16 cellular contexts compared by ENCODE assay signal in the genomic region with DNA sequence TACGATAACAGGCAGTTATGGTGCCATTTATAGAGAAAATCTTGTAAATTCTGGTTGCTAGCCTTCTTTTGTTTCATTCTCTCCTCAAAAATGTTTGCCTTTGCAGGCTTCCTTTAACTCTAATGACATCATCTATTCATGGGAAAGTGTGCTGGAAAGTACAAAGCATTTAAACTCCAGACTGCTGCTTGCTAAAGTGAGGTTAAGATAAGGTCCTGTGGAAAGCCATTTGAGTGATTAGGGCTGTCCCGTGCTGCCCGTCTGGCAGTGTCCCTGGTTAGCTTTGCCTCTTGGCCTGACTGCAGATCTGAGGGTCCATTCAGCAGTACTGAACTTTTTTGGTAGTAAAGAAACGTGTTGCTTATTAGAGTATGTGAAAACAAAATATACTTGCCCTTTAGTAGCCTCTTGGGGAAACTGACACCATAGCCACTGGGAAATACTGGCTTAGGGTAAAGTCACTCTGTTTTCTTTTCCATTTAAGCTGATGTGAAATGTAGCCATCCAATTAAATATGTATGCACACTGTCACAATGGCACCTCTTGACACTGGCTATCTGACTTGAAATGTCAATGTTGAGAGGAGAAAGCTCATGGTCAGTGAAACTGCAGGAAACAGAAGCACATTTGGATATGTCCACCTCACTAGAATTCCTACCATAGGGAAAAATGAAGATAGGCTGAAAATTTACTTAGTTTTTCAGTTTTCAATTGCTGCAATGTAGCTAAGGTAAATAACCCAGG.
DNase-seq lines count a peak whose midpoint lies in the region; ATAC-seq and TF ChIP-seq lines count a peak whose summit lies in the region.
"Had no signal": no experiment of that assay in that cellular context is flagged by ENCODE, and none has a peak within 500 bp of the region (broad histone marks: within the 10 kb centered on the region; RNA-seq: fewer than 3 reads in every experiment).

No MANE protein-coding gene starts in this region.

- H3K4me3 ChIP-seq in brain microvascular endothelial cell (ENCODE audit: low read depth, low read length) (no peak overlapping the region), left ventricle myocardium inferior (peak overlapping the region; percentile 6)
- H3K4me3 ChIP-seq: suprapubic skin had no signal

- peaks cover 18% of the 10 kb centered on the region for H3K4me1 Mint-ChIP-seq in progenitor cell of endocrine pancreas (ENCODE audit: low read depth)

- no peaks in the 10 kb centered on the region for H3K36me3 Mint-ChIP-seq in progenitor cell of endocrine pancreas (ENCODE audit: insufficient read depth)

- in situ Hi-C loops in brain microvascular endothelial cell (cut with HindIII; ENCODE audit: low pct_ligation_motif_present, low sequenced_read_pairs): no loop called here

- no peak for ATAC-seq in GM21360 (IDR thresholded peaks at IDR 0.05; ENCODE audit: unreplicated experiment)
- no peak for ATAC-seq in HG02588 (IDR thresholded peaks at IDR 0.05; ENCODE audit: unreplicated experiment)

- intact Hi-C loops in left ventricle myocardium inferior (cut with micrococcal nuclease): no loop called here

- no peaks in the 10 kb centered on the region for H3K9me3 ChIP-seq in left ventricle myocardium inferior (replicated peaks)
- H3K9me3 ChIP-seq: neutrophil, suprapubic skin had no signal

- H3K4me3 Mint-ChIP-seq in progenitor cell of endocrine pancreas (ENCODE audit: low read depth): no peak overlapping the region
- H3K4me3 Mint-ChIP-seq: activated T-helper 1 cell treated with anti-CD3 and anti-CD28 coated beads, Interleukin-12 subunit alpha, Interleukin-12 subunit beta, Interleukin-2, Interleukin-4 antibody, amounts not matched to agents 30 ng/mL and 10 ng/mL and 1 ng/mL, durations not matched to agents 14 hours and 24 hours and 36 hours; H9 had no signal

- peaks cover 3% of the 10 kb centered on the region for H3K27me3 Mint-ChIP-seq in progenitor cell of endocrine pancreas

- peak; percentile 4 for DNase-seq in ELF-1 (ENCODE audit: low read depth, low spot score)
- peak; percentile 48 for DNase-seq in brain microvascular endothelial cell
- peak; percentile 59 for DNase-seq in left ventricle myocardium inferior
- DNase-seq in progenitor cell of endocrine pancreas (ENCODE audit: low spot score, unreplicated experiment): no peak
- no peak for DNase-seq in SHP77 treated with DMSO at 0.1 percent for 48 hours (lab: John Stamatoyannopoulos, UW)
- DNase-seq in effector CD4-positive, alpha-beta T cell: no peak
- DNase-seq: activated CD4-positive, alpha-beta T cell treated with anti-CD3 and anti-CD28 coated beads, Interleukin-2, amount 50 U/mL, for 48 hours; H9; NCI-H2081 treated with DMSO at 0.1 percent for 48 hours; NCI-H82; stimulated activated CD4-positive, alpha-beta T cell treated with anti-CD3 and anti-CD28 coated beads, Interleukin-15, amount 100 ng/mL, for 24 hours had no signal

- H3K27me3 ChIP-seq in brain microvascular endothelial cell (replicated peaks): no peaks in the 10 kb centered on the region
- H3K27me3 ChIP-seq in left ventricle myocardium inferior (ENCODE audit: low read depth): no peaks in the 10 kb centered on the region
- H3K27me3 ChIP-seq: neutrophil, suprapubic skin had no signal

- no peaks in the 10 kb centered on the region for H3K9me3 Mint-ChIP-seq in progenitor cell of endocrine pancreas (ENCODE audit: low read depth)
- H3K9me3 Mint-ChIP-seq: activated T-helper 1 cell treated with anti-CD3 and anti-CD28 coated beads, Interleukin-12 subunit alpha, Interleukin-12 subunit beta, Interleukin-2, Interleukin-4 antibody, amounts not matched to agents 30 ng/mL and 10 ng/mL and 1 ng/mL, durations not matched to agents 14 hours and 24 hours and 36 hours; H9 had no signal

- no peaks in the 10 kb centered on the region for H3K36me3 ChIP-seq in brain microvascular endothelial cell (replicated peaks)
- no peaks in the 10 kb centered on the region for H3K36me3 ChIP-seq in left ventricle myocardium inferior
- H3K36me3 ChIP-seq: neutrophil, suprapubic skin had no signal

- H3K27ac Mint-ChIP-seq in progenitor cell of endocrine pancreas: peak overlapping the region; percentile 88
- H3K27ac Mint-ChIP-seq: activated T-helper 1 cell treated with anti-CD3 and anti-CD28 coated beads, Interleukin-12 subunit alpha, Interleukin-12 subunit beta, Interleukin-2, Interleukin-4 antibody, amounts not matched to agents 30 ng/mL and 10 ng/mL and 1 ng/mL, durations not matched to agents 14 hours and 24 hours and 36 hours; H9 had no signal

- TF ChIP-seq CTCF in brain microvascular endothelial cell (IDR thresholded peaks at IDR 0.05; ENCODE audit: low read depth, low read length, missing control alignments) (no peak), left ventricle myocardium inferior (IDR thresholded peaks at IDR 0.05; ENCODE audit: borderline replicate concordance) (no peak), progenitor cell of endocrine pancreas (IDR thresholded peaks at IDR 0.05; ENCODE audit: unreplicated experiment) (no peak)

- H3K27ac ChIP-seq in brain microvascular endothelial cell (no peak overlapping the region), left ventricle myocardium inferior (replicated peaks) (peak overlapping the region; percentile 77)
- H3K27ac ChIP-seq: neutrophil, suprapubic skin had no signal

- H3K4me1 ChIP-seq in left ventricle myocardium inferior: peaks cover 86% of the 10 kb centered on the region
- H3K4me1 ChIP-seq: suprapubic skin had no signal

Comparison
In these comparisons a context has a peak if more than half of its experiments do, and no peak if none do; other contexts are left out.
1. DNase-seq: peak in ELF-1 (single experiment), brain microvascular endothelial cell (single experiment) and left ventricle myocardium inferior (single experiment); none in progenitor cell of endocrine pancreas (single experiment), SHP77 treated with DMSO at 0.1 percent for 48 hours (single experiment) and effector CD4-positive, alpha-beta T cell (single experiment).